8 cellular contexts compared by ENCODE assay signal in the genomic region with DNA sequence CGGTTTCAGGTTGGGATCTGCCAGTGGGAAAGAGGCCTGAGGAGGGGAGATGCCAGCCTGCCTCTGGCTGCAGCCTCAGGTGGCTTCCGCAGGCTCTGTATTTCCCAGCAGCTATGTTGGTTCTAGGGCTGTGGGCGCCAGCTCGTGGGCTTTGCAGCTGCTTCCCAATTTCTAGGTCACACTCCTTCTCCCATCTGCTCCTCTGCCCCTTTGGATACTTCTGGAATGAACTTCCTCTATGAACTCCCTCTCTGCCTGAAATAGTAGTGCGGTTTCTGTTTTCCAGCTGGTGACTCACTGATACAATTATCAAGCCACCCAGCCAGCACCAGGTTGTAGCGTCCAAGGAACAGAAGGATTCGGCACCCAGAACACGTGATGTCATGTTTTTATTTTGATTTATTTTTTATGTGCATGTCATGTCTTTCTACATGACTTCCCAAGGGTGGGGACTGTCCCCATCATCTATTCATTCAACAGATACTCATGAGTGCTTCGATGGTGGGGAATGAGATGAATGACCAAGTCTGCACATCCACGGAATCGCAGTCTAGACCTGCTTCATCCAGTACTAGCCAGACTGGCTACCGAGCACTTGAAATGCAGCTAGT. TPM values are rescaled to one million over a fixed set of nuclear protein-coding genes. Genes with fewer than 3 reads are reported as not detected.
DNase-seq lines count a peak whose midpoint lies in the region; ATAC-seq and TF ChIP-seq lines count a peak whose summit lies in the region.

No MANE protein-coding gene starts in this region.

- peaks cover 17% of the 10 kb centered on the region for H3F3A ChIP-seq in PC-3 (ENCODE audit: low read length, unreplicated experiment)

- no peak overlapping the region for H2AFZ ChIP-seq in PC-3 (ENCODE audit: low read length)

- H3K9me3 ChIP-seq in PC-3 (ENCODE audit: low read length) (no peaks in the 10 kb centered on the region), esophagus muscularis mucosa (no peaks in the 10 kb centered on the region)

- no peaks in the 10 kb centered on the region for H3K27me3 ChIP-seq in PC-3 (ENCODE audit: low read length)
- no peaks in the 10 kb centered on the region for H3K27me3 ChIP-seq in esophagus muscularis mucosa

- H3K4me2 ChIP-seq in PC-3 (ENCODE audit: low read length) = 0 out of 2 replicates have a peak overlapping the region, but pooled peaks have one; percentile 15

- no peak overlapping the region for H3K9ac ChIP-seq in PC-3 (ENCODE audit: low read length)

- H4K20me1 ChIP-seq in PC-3 (ENCODE audit: low read length) = no peaks in the 10 kb centered on the region

- CTCF ChIA-PET in PC-3 (lab: Charles Lee) (no interaction called here), HEK293T (lab: Yijun Ruan, JAX) (no interaction called here)

- no peaks in the 10 kb centered on the region for H3K9me2 ChIP-seq in PC-3 (replicated peaks; ENCODE audit: low read length)

- intact Hi-C loops in PC-3 (cut with micrococcal nuclease) (no loop called here), esophagus muscularis mucosa (cut with DNase I) (loop anchor here (5.0 kb wide), 1 partner anchor 55 kb away; no protein-coding TSS in a partner anchor)

- H3K27ac ChIP-seq in PC-3 (ENCODE audit: low read length) = peak overlapping the region; percentile 34
- peak overlapping the region; percentile 72 to 91 (median 84) for H3K27ac ChIP-seq in esophagus muscularis mucosa (replicated peaks in 1 of 4)

- TF ChIP-seq EP300 in esophagus muscularis mucosa (IDR thresholded peaks at IDR 0.05) = no peak

- H3K36me3 ChIP-seq in PC-3 (ENCODE audit: low read depth, low read length) = peaks cover 16% of the 10 kb centered on the region
- H3K36me3 ChIP-seq in esophagus muscularis mucosa = peaks cover 6 to 38% (median 33%) of the 10 kb centered on the region in 4 donors

- H3K4me1 ChIP-seq in PC-3 (ENCODE audit: insufficient read depth, low read length) (peaks cover 49% of the 10 kb centered on the region), esophagus muscularis mucosa (peaks cover 35 to 44% (median 41%) of the 10 kb centered on the region in 4 donors)

- peak; percentile 80 for ATAC-seq in PC-3

- WGBS in esophagus muscularis mucosa = 32% methylated on average over 12 of the region's 12 CpGs

- DNase-seq in Caki2 (ENCODE audit: low read depth) (peak; percentile 99), PC-3 (peak; percentile 77), esophagus muscularis mucosa (ENCODE audit: extremely low spot score) (no peak), non-pigmented ciliary epithelial cell (ENCODE audit: low read depth) (peak; percentile 69), RKO (ENCODE audit: low spot score) (no peak), GM10266 (ENCODE audit: extremely low spot score) (no peak), HEK293T (ENCODE audit: extremely low spot score) (no peak)
- DNase-seq in activated CD4-positive, alpha-beta T cell treated with anti-CD3 and anti-CD28 coated beads for 1 hour = no peak

- in situ Hi-C loops in Caki2 (cut with HindIII; ENCODE audit: low pct_unique_long_range_greater_than_20kb, low sequenced_read_pairs) = no loop called here

- TF ChIP-seq CTCF in PC-3 (conservative IDR thresholded peaks at IDR 0.05; ENCODE audit: low read depth, low read length) (no peak), esophagus muscularis mucosa (IDR thresholded peaks at IDR 0.05) (no peak), GM10266 (IDR thresholded peaks at IDR 0.05; ENCODE audit: control insufficient read depth, insufficient read depth, low read depth, missing control alignments) (no peak)

- H3K79me2 ChIP-seq in PC-3 (ENCODE audit: low read length) = no peaks in the 10 kb centered on the region

- no TSS peak for BruUV-seq in PC-3 (replicated peaks; lab: Mats Ljungman, UMichigan)

- TF ChIP-seq POLR2A in esophagus muscularis mucosa (IDR thresholded peaks at IDR 0.05; ENCODE audit: low read depth) = no peak

- POLR2A ChIA-PET in PC-3 (lab: Charles Lee; ENCODE audit: unreplicated experiment) = no interaction called here
- POLR2A ChIA-PET in HEK293T (lab: Yijun Ruan, JAX) = no interaction called here

- H3K4me3 ChIP-seq in PC-3 (ENCODE audit: low read length) (no peak overlapping the region), esophagus muscularis mucosa (no peak overlapping the region)

TF ChIP-seq in HEK293T, 16 proteins besides CTCF, POLR2A, EP300 and RAD21:
- TF ChIP-seq BHLHE40 (IDR thresholded peaks at IDR 0.05; ENCODE audit: borderline replicate concordance) (no peak), SP1 (IDR thresholded peaks at IDR 0.05) (no peak), LEF1 (IDR thresholded peaks at IDR 0.05; ENCODE audit: borderline replicate concordance) (no peak), ARNT (IDR thresholded peaks at IDR 0.05) (no peak), ZNF384 (IDR thresholded peaks at IDR 0.05) (no peak), FOXA1 (IDR thresholded peaks at IDR 0.05) (no peak), FOXK2 (IDR thresholded peaks at IDR 0.05) (no peak), TARDBP (IDR thresholded peaks at IDR 0.05) (no peak), L3MBTL2 (conservative IDR thresholded peaks at IDR 0.05) (no peak), NFRKB (IDR thresholded peaks at IDR 0.05) (no peak), FOXM1 (IDR thresholded peaks at IDR 0.05; ENCODE audit: borderline replicate concordance) (no peak), ELF4 (IDR thresholded peaks at IDR 0.05) (no peak)
- TF ChIP-seq, protein P1, sequence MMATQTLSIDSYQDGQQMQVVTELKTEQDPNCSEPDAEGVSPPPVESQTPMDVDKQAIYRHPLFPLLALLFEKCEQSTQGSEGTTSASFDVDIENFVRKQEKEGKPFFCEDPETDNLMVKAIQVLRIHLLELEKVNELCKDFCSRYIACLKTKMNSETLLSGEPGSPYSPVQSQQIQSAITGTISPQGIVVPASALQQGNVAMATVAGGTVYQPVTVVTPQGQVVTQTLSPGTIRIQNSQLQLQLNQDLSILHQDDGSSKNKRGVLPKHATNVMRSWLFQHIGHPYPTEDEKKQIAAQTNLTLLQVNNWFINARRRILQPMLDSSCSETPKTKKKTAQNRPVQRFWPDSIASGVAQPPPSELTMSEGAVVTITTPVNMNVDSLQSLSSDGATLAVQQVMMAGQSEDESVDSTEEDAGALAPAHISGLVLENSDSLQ (IDR thresholded peaks at IDR 0.05) = no peak

RNA-seq across cellular contexts. Expression of a gene that starts 38.0 kb away (rescaled TPM):
- 144 and 178 TPM in 2 replicates for total RNA-seq in Caki2 (2014; rRNA removed; shearing (Covaris generic); ENCODE audit: low replicate concordance)
- total RNA-seq in PC-3 (2014; rRNA removed) (583 and 773 TPM in 2 replicates), esophagus muscularis mucosa (100 to 1,000 TPM; 170 to 385 (median 212) TPM)

Comparison
In these comparisons a context has a peak if more than half of its experiments do, and no peak if none do; other contexts are left out.
1. DNase-seq: peak in Caki2 (single experiment), PC-3 (single experiment) and non-pigmented ciliary epithelial cell (single experiment); none in esophagus muscularis mucosa (single experiment), activated CD4-positive, alpha-beta T cell treated with anti-CD3 and anti-CD28 coated beads for 1 hour (single experiment), RKO (single experiment), GM10266 (single experiment) and HEK293T (single experiment).